8 cellular contexts compared by ENCODE assay signal in the genomic region with DNA sequence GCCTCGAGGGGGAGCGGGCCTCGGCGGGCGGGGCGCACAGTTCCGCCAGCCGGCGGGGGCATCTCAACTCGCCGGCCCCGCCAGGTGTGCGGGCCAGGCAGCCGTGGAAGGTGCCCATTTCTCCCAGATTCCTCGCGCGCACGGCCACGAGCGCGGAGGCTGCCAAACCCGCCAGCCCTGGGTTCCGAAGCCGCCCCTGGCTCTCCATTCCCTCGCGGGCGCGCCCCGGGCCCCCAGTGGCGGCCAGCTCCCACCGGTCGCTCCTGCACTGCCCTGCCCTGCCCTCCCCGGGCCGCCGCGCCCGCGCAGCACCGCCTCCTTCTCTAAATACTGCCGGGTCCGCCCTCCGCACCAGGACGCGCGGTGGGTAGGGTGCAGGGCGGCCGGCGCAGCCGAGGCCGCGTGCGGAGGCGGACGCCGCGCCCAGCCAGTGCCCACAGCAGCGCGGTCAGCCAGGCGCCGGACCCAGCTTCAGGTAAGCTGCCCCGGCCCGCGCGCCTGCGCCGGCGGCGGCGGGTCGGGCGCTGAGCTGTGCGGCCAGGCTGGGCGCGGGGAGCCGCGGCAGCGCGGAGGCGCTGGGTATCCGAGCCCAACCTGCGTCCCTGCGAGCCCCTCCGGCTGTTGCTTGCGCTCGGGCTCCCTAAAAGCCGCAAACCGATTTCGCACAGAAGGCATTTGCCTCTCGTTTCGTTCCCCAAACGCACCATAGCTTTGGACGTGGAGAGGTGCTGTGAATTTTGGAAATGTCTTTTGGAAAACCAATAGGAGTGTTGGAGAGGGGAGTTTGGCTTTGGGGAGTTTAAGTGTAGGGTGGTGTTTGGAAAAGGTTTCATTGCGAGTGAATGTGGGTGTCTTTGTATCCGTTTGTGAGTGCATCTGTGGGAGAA. TPM values are rescaled to one million over a fixed set of nuclear protein-coding genes. Genes with fewer than 3 reads are reported as not detected.
DNase-seq lines count a peak whose midpoint lies in the region; ATAC-seq and TF ChIP-seq lines count a peak whose summit lies in the region.

A gene with protein sequence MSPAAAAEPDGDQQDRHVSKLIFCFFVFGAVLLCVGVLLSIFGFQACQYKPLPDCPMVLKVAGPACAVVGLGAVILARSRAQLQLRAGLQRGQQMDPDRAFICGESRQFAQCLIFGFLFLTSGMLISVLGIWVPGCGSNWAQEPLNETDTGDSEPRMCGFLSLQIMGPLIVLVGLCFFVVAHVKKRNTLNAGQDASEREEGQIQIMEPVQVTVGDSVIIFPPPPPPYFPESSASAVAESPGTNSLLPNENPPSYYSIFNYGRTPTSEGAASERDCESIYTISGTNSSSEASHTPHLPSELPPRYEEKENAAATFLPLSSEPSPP (plus strand): TSS at position 354 of the 887 bp plus-strand sequence. CDS start 2,799 bp downstream, outside the sequence.

- H3K27ac ChIP-seq in RWPE1 (no peak within 1 kb of the TSS; the same call in 1 of the 2 replicates), esophagus (ENCODE audit: low read depth in 2 of 2, low read length in 1 of 2) (peak within 1 kb of the TSS; percentile 1 to 81), aorta (ENCODE audit: low read depth in 1 of 2, low read length in 2 of 2) (no peak within 1 kb of the TSS)

- peaks cover 0 to 4% of the 10 kb centered on the region in 2 donors for H3K4me1 ChIP-seq in esophagus (ENCODE audit: control insufficient read depth in 2 of 2, insufficient read depth in 2 of 2, low read length in 1 of 2)
- no peaks in the 10 kb centered on the region for H3K4me1 ChIP-seq in aorta (ENCODE audit: control insufficient read depth in 1 of 2, insufficient read depth in 2 of 2, low read length in 2 of 2)

- DNase-seq in ELF-1 (ENCODE audit: low read depth, low spot score): peak; percentile 77
- peak; percentile 79 for DNase-seq in RWPE1 (ENCODE audit: low spot score)
- peak; percentile 69 for DNase-seq in myocyte (ENCODE audit: low read depth)
- no peak for DNase-seq in aorta
- no peak for DNase-seq in GM20000 (ENCODE audit: low spot score)
- DNase-seq in activated CD4-positive, alpha-beta T cell treated with anti-CD3 and anti-CD28 coated beads for 1 hour: no peak

- TF ChIP-seq CTCF in RWPE1 (conservative IDR thresholded peaks at IDR 0.05; ENCODE audit: low read depth) (no peak), GM20000 (IDR thresholded peaks at IDR 0.05; ENCODE audit: extremely low read depth, missing control alignments) (no peak)

- POLR2A ChIA-PET in RWPE1 (lab: Yijun Ruan, JAX; ENCODE audit: low non-redundant PET): no interaction called here

- peaks cover 0 to 3% of the 10 kb centered on the region in 2 donors for H3K9me3 ChIP-seq in esophagus (ENCODE audit: control insufficient read depth in 2 of 2, insufficient read depth in 1 of 2, low read depth in 1 of 2, low read length in 1 of 2)
- peaks cover 5% of the 10 kb centered on the region for H3K9me3 ChIP-seq in aorta (ENCODE audit: control insufficient read depth, low read length)

- ATAC-seq in aorta (ENCODE audit: low FRiP score): peak; percentile 56
- no peak for ATAC-seq in GM19397 (IDR thresholded peaks at IDR 0.05; ENCODE audit: unreplicated experiment)

- H3K27me3 ChIP-seq in esophagus (ENCODE audit: control insufficient read depth in 1 of 2, insufficient read depth in 2 of 2, low read length in 2 of 2) (no peaks in the 10 kb centered on the region), aorta (ENCODE audit: control insufficient read depth in 1 of 2, insufficient read depth in 2 of 2, low read length in 1 of 2) (no peaks in the 10 kb centered on the region)

- H3K4me3 ChIP-seq in esophagus (ENCODE audit: low read depth in 1 of 2, low read length in 2 of 2) (peak within 1 kb of the TSS; percentile 58 to 80), aorta (ENCODE audit: low read length in 2 of 2) (peak within 1 kb of the TSS; percentile 0 to 36)

- H3K36me3 ChIP-seq in esophagus (ENCODE audit: control insufficient read depth in 2 of 2, insufficient read depth in 2 of 2, low read length in 1 of 2): no peaks in the 10 kb centered on the region
- no peaks in the 10 kb centered on the region for H3K36me3 ChIP-seq in aorta (ENCODE audit: control insufficient read depth in 1 of 2, insufficient read depth in 2 of 2, low read length in 1 of 2)

- intact Hi-C loops in aorta (cut with DNase I): no loop called here

- CTCF ChIA-PET in RWPE1 (lab: Yijun Ruan, JAX): interaction anchor here (0.5 to 0.8 kb wide), 2 partner anchors 95 to 331 kb away, joined by 3 read pairs; no protein-coding TSS in a partner anchor

- 2 to 3% methylated on average over 64 to 94 of the region's 94 CpGs for WGBS in esophagus, 2 donors
- 1% methylated on average over 67 to 94 of the region's 94 CpGs for WGBS in aorta, 2 donors

RNA-seq across cellular contexts. Expression of the gene that starts here (rescaled TPM):
- polyA plus RNA-seq in esophagus (1 to 10 TPM; 3.6 to 5.6 TPM), aorta (under 1 TPM in 1 of 2 donors, not detected in 1; 0.13 TPM)
- total RNA-seq in myocyte (10.4 and 22.6 TPM in 2 replicates), aorta (not detected)
- polyA plus RNA-seq in myocyte (2012): 5.6 TPM

Comparison
In these comparisons a context has a peak if more than half of its experiments do, and no peak if none do; other contexts are left out.
1. RNA of the gene that starts here (total RNA-seq): 10.4 to 22.6 TPM in myocyte; not detected in aorta; every median in the first group is over 10 times any median in the second.
2. RNA of the gene that starts here (polyA plus RNA-seq): 3.6 to 5.6 TPM in esophagus; 0.13 TPM in aorta; every median in the first group is over 4 times any median in the second.
3. Peak in ATAC-seq and H3K4me3 ChIP-seq in aorta; RNA of the gene not detected or under 1 TPM.
4. DNase-seq: peak in ELF-1 (single experiment), RWPE1 (single experiment) and myocyte (single experiment); none in aorta (0 of 2), GM20000 (single experiment) and activated CD4-positive, alpha-beta T cell treated with anti-CD3 and anti-CD28 coated beads for 1 hour (single experiment).
5. H3K27ac ChIP-seq: peak in esophagus (2 of 2); none in RWPE1 (single experiment) and aorta (0 of 2).